Comparison of ENCODE assay signal across 8 cellular contexts in genomic region chr9:93577045-93577939, GRCh38. TPM values are rescaled to one million over a fixed set of nuclear protein-coding genes. Genes with fewer than 3 reads are reported as not detected.
DNase-seq lines count a peak whose midpoint lies in the region; ATAC-seq and TF ChIP-seq lines count a peak whose summit lies in the region.

No MANE protein-coding gene starts in this region.

- H4K20me1 ChIP-seq in neural progenitor cell (ENCODE audit: low read depth): peaks cover 43% of the 10 kb centered on the region

- peak overlapping the region; percentile 72 for H3K27ac Mint-ChIP-seq in activated CD8-positive, alpha-beta memory T cell treated with anti-CD3 and anti-CD28 coated beads, Interleukin-2, amount 10 ng/mL, durations not matched to agents 7 days and 5 days
- H3K27ac Mint-ChIP-seq in neural progenitor cell: peak overlapping the region; percentile 93

- TF ChIP-seq CTCF in fibroblast of mammary gland (conservative IDR thresholded peaks at IDR 0.05; ENCODE audit: control insufficient read depth, insufficient read depth, low read depth, low read length) (no peak), neural progenitor cell (IDR thresholded peaks at IDR 0.05) (no peak)

- no peaks in the 10 kb centered on the region for H3K9me3 ChIP-seq in neural progenitor cell (ENCODE audit: low read depth)

- H3K9me3 Mint-ChIP-seq in activated CD8-positive, alpha-beta memory T cell treated with anti-CD3 and anti-CD28 coated beads, Interleukin-2, amount 10 ng/mL, durations not matched to agents 7 days and 5 days (ENCODE audit: low read depth): no peaks in the 10 kb centered on the region
- no peaks in the 10 kb centered on the region for H3K9me3 Mint-ChIP-seq in neural progenitor cell

- H3K9ac ChIP-seq in neural progenitor cell: peak overlapping the region; percentile 45

- peak; percentile 22 for ATAC-seq in HG03159 (IDR thresholded peaks at IDR 0.05; ENCODE audit: unreplicated experiment)
- peak; percentile 20 for ATAC-seq in activated CD8-positive, alpha-beta memory T cell treated with anti-CD3 and anti-CD28 coated beads, Interleukin-2, amount 10 ng/mL, durations not matched to agents 7 days and 5 days

- H3K27ac ChIP-seq in neural progenitor cell: no peak overlapping the region

- peaks cover 9% of the 10 kb centered on the region for H3K27me3 ChIP-seq in neural progenitor cell

- peak overlapping the region; percentile 76 for H3K4me3 Mint-ChIP-seq in activated CD8-positive, alpha-beta memory T cell treated with anti-CD3 and anti-CD28 coated beads, Interleukin-2, amount 10 ng/mL, durations not matched to agents 7 days and 5 days
- peak overlapping the region; percentile 93 for H3K4me3 Mint-ChIP-seq in neural progenitor cell

- H3K4me3 ChIP-seq in fibroblast of mammary gland (ENCODE audit: control insufficient read depth, low read depth, low read length) (peak overlapping the region; percentile 60), neural progenitor cell (peak overlapping the region; percentile 83)

- no peaks in the 10 kb centered on the region for H3F3A ChIP-seq in neural progenitor cell (ENCODE audit: low read depth)

- no peaks in the 10 kb centered on the region for H3K27me3 Mint-ChIP-seq in activated CD8-positive, alpha-beta memory T cell treated with anti-CD3 and anti-CD28 coated beads, Interleukin-2, amount 10 ng/mL, durations not matched to agents 7 days and 5 days
- peaks cover 12% of the 10 kb centered on the region for H3K27me3 Mint-ChIP-seq in neural progenitor cell (ENCODE audit: insufficient read depth, low read depth)

- peaks cover 21% of the 10 kb centered on the region for H3K4me1 Mint-ChIP-seq in activated CD8-positive, alpha-beta memory T cell treated with anti-CD3 and anti-CD28 coated beads, Interleukin-2, amount 10 ng/mL, durations not matched to agents 7 days and 5 days
- peaks cover 41% of the 10 kb centered on the region for H3K4me1 Mint-ChIP-seq in neural progenitor cell

- peaks cover 60% of the 10 kb centered on the region for H3K79me2 ChIP-seq in neural progenitor cell (ENCODE audit: low read depth)

- peak overlapping the region; percentile 42 for H2AFZ ChIP-seq in neural progenitor cell (replicated peaks)

- DNase-seq in NCI-H1105 treated with DMSO at 0.1 percent for 48 hours (lab: John Stamatoyannopoulos, UW) (peak; percentile 10), NCI-H1105 (lab: John Stamatoyannopoulos, UW) (no peak), fibroblast of mammary gland (ENCODE audit: low read depth) (no peak), neural progenitor cell (ENCODE audit: low spot score) (peak; percentile 38), foreskin melanocyte (no peak), superior temporal gyrus (ENCODE audit: extremely low spot score) (no peak)
- DNase-seq in activated CD8-positive, alpha-beta memory T cell treated with anti-CD3 and anti-CD28 coated beads, Interleukin-2, amount 10 ng/mL, durations not matched to agents 7 days and 5 days: peak; percentile 47

- no peaks in the 10 kb centered on the region for H3K36me3 Mint-ChIP-seq in activated CD8-positive, alpha-beta memory T cell treated with anti-CD3 and anti-CD28 coated beads, Interleukin-2, amount 10 ng/mL, durations not matched to agents 7 days and 5 days
- H3K36me3 Mint-ChIP-seq in neural progenitor cell: peaks cover 5% of the 10 kb centered on the region

- H3K36me3 ChIP-seq in neural progenitor cell: no peaks in the 10 kb centered on the region

- CTCF ChIA-PET in activated CD8-positive, alpha-beta memory T cell treated with anti-CD3 and anti-CD28 coated beads, Interleukin-2, amount 10 ng/mL, durations not matched to agents 7 days and 5 days (lab: Charles Lee): interaction anchor here (1.0 kb wide), 1 partner anchor 11 kb away, joined by 8 read pairs; no protein-coding TSS in a partner anchor

- peaks cover 15% of the 10 kb centered on the region for H3K4me1 ChIP-seq in neural progenitor cell

- peak overlapping the region; percentile 77 for H3K4me2 ChIP-seq in neural progenitor cell

RNA-seq across cellular contexts. Expression of gene PHF2, which starts 0.9 kb away (rescaled TPM):
- total RNA-seq in activated CD8-positive, alpha-beta memory T cell treated with anti-CD3 and anti-CD28 coated beads, Interleukin-2, amount 10 ng/mL, durations not matched to agents 7 days and 5 days: 10 to 100 TPM; 25.1 to 26.3 TPM
- total RNA-seq in neural progenitor cell (ENCODE audit: low replicate concordance): 15.7 and 17.6 TPM in 2 replicates

Comparison
In these comparisons a context has a peak if more than half of its experiments do, and no peak if none do; other contexts are left out.
1. DNase-seq: peak in NCI-H1105 treated with DMSO at 0.1 percent for 48 hours (single experiment), activated CD8-positive, alpha-beta memory T cell treated with anti-CD3 and anti-CD28 coated beads, Interleukin-2, amount 10 ng/mL, durations not matched to agents 7 days and 5 days (single experiment) and neural progenitor cell (single experiment); none in NCI-H1105 (single experiment), fibroblast of mammary gland (single experiment), foreskin melanocyte (single experiment) and superior temporal gyrus (single experiment).